Comparison of ENCODE assay signal across 37 cellular contexts in the genomic region with DNA sequence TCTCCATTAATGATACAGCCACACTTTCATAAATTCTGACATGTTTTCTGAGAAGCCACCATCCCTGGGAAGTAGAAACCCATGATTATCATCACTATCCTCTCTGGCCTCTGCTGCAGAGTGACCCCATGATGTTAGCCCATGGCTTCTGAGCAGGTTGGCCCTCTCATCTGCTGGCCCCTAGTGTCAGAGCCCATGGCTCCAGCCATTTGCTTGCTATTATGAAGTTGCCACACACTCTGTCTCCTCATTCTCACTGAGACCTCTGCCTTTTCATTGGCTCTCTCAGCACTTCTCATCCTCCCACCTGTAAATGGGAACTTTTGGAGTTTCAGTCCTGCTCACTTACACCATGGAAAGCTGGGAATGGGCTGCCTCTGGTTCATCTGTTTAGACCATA.
"Had no signal": no experiment of that assay in that cellular context is flagged by ENCODE, and none has a peak within 500 bp of the region (broad histone marks: within the 10 kb centered on the region; RNA-seq: fewer than 3 reads in every experiment).

No MANE protein-coding gene starts in this region.

- H3K9me3 Mint-ChIP-seq: activated B cell treated with CpG ODN at 0.5 μM for 24 hours; activated CD4-positive, alpha-beta memory T cell treated with anti-CD3 and anti-CD28 coated beads for 36 hours; activated CD4-positive, alpha-beta T cell treated with anti-CD3 and anti-CD28 coated beads, Interleukin-2, amount 10 ng/mL, durations not matched to agents 24 days and 14 days; activated CD8-positive, alpha-beta T cell treated with anti-CD3 and anti-CD28 coated beads for 36 hours; activated naive CD4-positive, alpha-beta T cell treated with anti-CD3 and anti-CD28 coated beads for 36 hours; activated naive CD4-positive, alpha-beta T cell treated with anti-CD3 and anti-CD28 coated beads, Interleukin-2, amount 50 U/mL, for 72 hours; activated naive CD8-positive, alpha-beta T cell treated with anti-CD3 and anti-CD28 coated beads for 36 hours; activated T-cell treated with anti-CD3 and anti-CD28 coated beads, Interleukin-2, amount 50 U/mL, for 4 hours; activated T-helper 1 cell treated with anti-CD3 and anti-CD28 coated beads, Interleukin-12 subunit alpha, Interleukin-12 subunit beta, Interleukin-2, Interleukin-4 antibody, amounts not matched to agents 30 ng/mL and 10 ng/mL and 1 ng/mL, durations not matched to agents 14 hours and 24 hours and 36 hours; activated T-helper 17 cell treated with anti-CD3 and anti-CD28 coated beads, Interleukin-2, amount 50 U/mL, for 72 hours; T-helper 1 cell treated with Interleukin-12 subunit alpha and Interleukin-12 subunit beta and Interleukin-4 antibody, amounts not matched to agents 30 μg/mL and 1 μg/mL, for 36 hours; T-helper 2 cell treated with Interferon-gamma antibody and Interleukin-4, amounts not matched to agents 5 μg/mL and 100 μg/mL, for 36 hours had no signal

- H3K36me3 ChIP-seq: adrenal gland, brain microvascular endothelial cell, breast epithelium had no signal

- H3K4me3 Mint-ChIP-seq: activated B cell treated with CpG ODN at 0.5 μM for 24 hours; activated CD4-positive, alpha-beta memory T cell treated with anti-CD3 and anti-CD28 coated beads for 36 hours; activated CD4-positive, alpha-beta T cell treated with anti-CD3 and anti-CD28 coated beads, Interleukin-2, amount 10 ng/mL, durations not matched to agents 24 days and 14 days; activated CD8-positive, alpha-beta T cell treated with anti-CD3 and anti-CD28 coated beads for 36 hours; activated naive CD4-positive, alpha-beta T cell treated with anti-CD3 and anti-CD28 coated beads for 36 hours; activated naive CD8-positive, alpha-beta T cell treated with anti-CD3 and anti-CD28 coated beads for 36 hours; activated T-cell treated with anti-CD3 and anti-CD28 coated beads, Interleukin-2, amount 50 U/mL, for 4 hours; activated T-cell treated with anti-CD3 and anti-CD28 coated beads, Interleukin-2, amount 50 U/mL, for 72 hours; activated T-helper 1 cell treated with anti-CD3 and anti-CD28 coated beads, Interleukin-12 subunit alpha, Interleukin-12 subunit beta, Interleukin-2, Interleukin-4 antibody, amounts not matched to agents 30 ng/mL and 10 ng/mL and 1 ng/mL, durations not matched to agents 14 hours and 24 hours and 36 hours; activated T-helper 17 cell treated with anti-CD3 and anti-CD28 coated beads, Interleukin-2, amount 50 U/mL, for 72 hours; T-helper 1 cell treated with Interleukin-12 subunit alpha and Interleukin-12 subunit beta and Interleukin-4 antibody, amounts not matched to agents 30 μg/mL and 1 μg/mL, for 36 hours; T-helper 2 cell treated with Interferon-gamma antibody and Interleukin-4, amounts not matched to agents 5 μg/mL and 100 μg/mL, for 36 hours had no signal

- H3K4me3 ChIP-seq: adrenal gland, body of pancreas, breast epithelium had no signal

- FAIRE-seq: astrocyte, TTC549 had no signal

- ATAC-seq: activated CD8-positive, alpha-beta T cell treated with anti-CD3 and anti-CD28 coated beads for 36 hours; activated naive CD4-positive, alpha-beta T cell treated with anti-CD3 and anti-CD28 coated beads, Interleukin-2, amount 50 U/mL, for 72 hours; activated T-cell treated with anti-CD3 and anti-CD28 coated beads, Interleukin-2, amount 50 U/mL, for 4 hours; activated T-cell treated with anti-CD3 and anti-CD28 coated beads, Interleukin-2, amount 50 U/mL, for 72 hours; activated T-helper 17 cell treated with anti-CD3 and anti-CD28 coated beads, Interleukin-2, amount 50 U/mL, for 72 hours; body of pancreas had no signal

- H3K4me1 ChIP-seq: breast epithelium had no signal

- H3K27me3 ChIP-seq: adrenal gland, body of pancreas, brain microvascular endothelial cell, breast epithelium had no signal

- DNase-seq: activated B cell treated with CpG ODN at 0.5 μM for 24 hours; activated CD4-positive, alpha-beta memory T cell treated with anti-CD3 and anti-CD28 coated beads for 36 hours; activated CD4-positive, alpha-beta T cell treated with anti-CD3 and anti-CD28 coated beads for 4 hours; activated CD4-positive, alpha-beta T cell treated with anti-CD3 and anti-CD28 coated beads, Interleukin-2, amount 10 ng/mL, durations not matched to agents 24 days and 14 days; activated CD4-positive, alpha-beta T cell treated with anti-CD3 and anti-CD28 coated beads, Interleukin-2, amount 50 U/mL, for 1 hour; activated CD4-positive, alpha-beta T cell treated with anti-CD3 and anti-CD28 coated beads, Interleukin-2, amount 50 U/mL, for 4 hours; activated CD4-positive, CD25-positive, alpha-beta regulatory T cell treated with anti-CD3 and anti-CD28 coated beads, Interleukin-2, amount 50 U/mL, for 72 hours; activated CD8-positive, alpha-beta memory T cell treated with anti-CD3 and anti-CD28 coated beads, Interleukin-2, amount 50 U/mL, for 4 hours; activated CD8-positive, alpha-beta T cell treated with anti-CD3 and anti-CD28 coated beads for 36 hours; activated effector memory CD4-positive, alpha-beta T cell treated with anti-CD3 and anti-CD28 coated beads, Interleukin-2, amount 50 U/mL, for 16 hours; activated gamma-delta T cell treated with Interleukin-2 at 50 U/mL for 16 hours; activated naive CD4-positive, alpha-beta T cell; activated naive CD4-positive, alpha-beta T cell treated with anti-CD3 and anti-CD28 coated beads for 36 hours; activated naive CD4-positive, alpha-beta T cell treated with anti-CD3 and anti-CD28 coated beads, Interleukin-2, amount 50 U/mL, for 16 hours; activated naive CD8-positive, alpha-beta T cell treated with anti-CD3 and anti-CD28 coated beads for 36 hours; activated T-cell treated with anti-CD3 and anti-CD28 coated beads for 4 hours; activated T-cell treated with anti-CD3 and anti-CD28 coated beads, Interleukin-2, amount 50 U/mL, for 1 hour; activated T-cell treated with anti-CD3 and anti-CD28 coated beads, Interleukin-2, amount 50 U/mL, for 4 hours; activated T-cell treated with anti-CD3 and anti-CD28 coated beads, Interleukin-2, amount 50 U/mL, for 72 hours; adrenal gland; amniotic stem cell; aorta; body of pancreas; brain microvascular endothelial cell; central memory CD4-positive, alpha-beta T cell; T-helper 1 cell; T-helper 2 cell; T-helper 9 cell had no signal

- H3K4me1 Mint-ChIP-seq: activated T-helper 17 cell treated with anti-CD3 and anti-CD28 coated beads, Interleukin-2, amount 50 U/mL, for 72 hours had no signal

- H3K27ac ChIP-seq: adrenal gland, body of pancreas, brain microvascular endothelial cell, breast epithelium, VCaP had no signal

- H3K36me3 Mint-ChIP-seq: activated CD4-positive, alpha-beta memory T cell treated with anti-CD3 and anti-CD28 coated beads for 36 hours; activated naive CD4-positive, alpha-beta T cell treated with anti-CD3 and anti-CD28 coated beads, Interleukin-2, amount 50 U/mL, for 72 hours; activated naive CD8-positive, alpha-beta T cell treated with anti-CD3 and anti-CD28 coated beads for 36 hours had no signal

- H3K27me3 Mint-ChIP-seq: activated B cell treated with CpG ODN at 0.5 μM for 24 hours had no signal

- H3K9me3 ChIP-seq: adrenal gland, body of pancreas, breast epithelium had no signal

- H3K27ac Mint-ChIP-seq: activated B cell treated with CpG ODN at 0.5 μM for 24 hours; activated CD4-positive, alpha-beta memory T cell treated with anti-CD3 and anti-CD28 coated beads for 36 hours; activated CD4-positive, alpha-beta T cell treated with anti-CD3 and anti-CD28 coated beads, Interleukin-2, amount 10 ng/mL, durations not matched to agents 24 days and 14 days; activated CD8-positive, alpha-beta T cell treated with anti-CD3 and anti-CD28 coated beads for 36 hours; activated naive CD4-positive, alpha-beta T cell treated with anti-CD3 and anti-CD28 coated beads for 36 hours; activated naive CD4-positive, alpha-beta T cell treated with anti-CD3 and anti-CD28 coated beads, Interleukin-2, amount 50 U/mL, for 72 hours; activated naive CD8-positive, alpha-beta T cell treated with anti-CD3 and anti-CD28 coated beads for 36 hours; activated T-cell treated with anti-CD3 and anti-CD28 coated beads, Interleukin-2, amount 50 U/mL, for 72 hours; activated T-helper 1 cell treated with anti-CD3 and anti-CD28 coated beads, Interleukin-12 subunit alpha, Interleukin-12 subunit beta, Interleukin-2, Interleukin-4 antibody, amounts not matched to agents 30 ng/mL and 10 ng/mL and 1 ng/mL, durations not matched to agents 14 hours and 24 hours and 36 hours; activated T-helper 17 cell treated with anti-CD3 and anti-CD28 coated beads, Interleukin-2, amount 50 U/mL, for 72 hours; T-helper 1 cell treated with Interleukin-12 subunit alpha and Interleukin-12 subunit beta and Interleukin-4 antibody, amounts not matched to agents 30 μg/mL and 1 μg/mL, for 36 hours; T-helper 2 cell treated with Interferon-gamma antibody and Interleukin-4, amounts not matched to agents 5 μg/mL and 100 μg/mL, for 36 hours had no signal
